9 cellular contexts compared by ENCODE assay signal in genomic region chr12:95763809-95764253, GRCh38. TPM values are rescaled to one million over a fixed set of nuclear protein-coding genes. Genes with fewer than 3 reads are reported as not detected.
DNase-seq lines count a peak whose midpoint lies in the region; ATAC-seq and TF ChIP-seq lines count a peak whose summit lies in the region.
"Had no signal": no experiment of that assay in that cellular context is flagged by ENCODE, and none has a peak within 500 bp of the region (broad histone marks: within the 10 kb centered on the region; RNA-seq: fewer than 3 reads in every experiment).

No MANE protein-coding gene starts in this region.

- ATAC-seq in heart right ventricle (peak; percentile 70 to 94 (median 90)), HG02885 (IDR thresholded peaks at IDR 0.05; ENCODE audit: poor library complexity, unreplicated experiment) (no peak)

- peaks cover 3 to 58% (median 36%) of the 10 kb centered on the region in 9 donors for H3K4me1 ChIP-seq in heart right ventricle

- peaks cover 0 to 16% (median 4%) of the 10 kb centered on the region in 11 donors for H3K9me3 ChIP-seq in heart right ventricle

- H3K27me3 ChIP-seq in heart right ventricle = no peaks in the 10 kb centered on the region

- intact Hi-C loops in heart right ventricle (cut with DNase I) = no loop called here

- no peak for TF ChIP-seq CTCF in heart right ventricle (IDR thresholded peaks at IDR 0.05)

- H3K27ac ChIP-seq in heart right ventricle = peak overlapping the region in 8 of 10 donors; percentile 1 to 68 (median 49)

- no peak overlapping the region for H3K4me3 ChIP-seq in heart right ventricle

- peak; percentile 4 for DNase-seq in stimulated activated naive CD4-positive, alpha-beta T cell treated with Interleukin-2 at 50 U/mL for 16 hours (lab: John Stamatoyannopoulos, UW)
- DNase-seq in stimulated activated naive CD4-positive, alpha-beta T cell (lab: John Stamatoyannopoulos, UW) = no peak
- peak; percentile 88 for DNase-seq in SW480 (ENCODE audit: low spot score)
- DNase-seq in heart right ventricle = peak in 1 of 2 donors; percentile 56
- DNase-seq in medulla oblongata (ENCODE audit: extremely low spot score) = no peak
- no peak for DNase-seq in T-helper 2 cell
- no peak for DNase-seq in iPS-NIHi11 (ENCODE audit: low spot score)
- DNase-seq: NCI-H1105 had no signal

- H3K36me3 ChIP-seq in heart right ventricle = peaks cover 0 to 16% (median 0%) of the 10 kb centered on the region in 9 donors

RNA-seq across cellular contexts. Expression of gene NTN4, which starts 26.7 kb away (rescaled TPM):
- total RNA-seq in heart right ventricle = 100 to 1,000 TPM in 1 of 10 donors, 10 to 100 TPM in 9; 54.7 to 105 (median 67.7) TPM
- 10 to 100 TPM; 17.9 to 27.7 TPM for polyA plus RNA-seq in heart right ventricle

Comparison
In these comparisons a context has a peak if more than half of its experiments do, and no peak if none do; other contexts are left out.
1. DNase-seq: peak in stimulated activated naive CD4-positive, alpha-beta T cell treated with Interleukin-2 at 50 U/mL for 16 hours (single experiment) and SW480 (single experiment); none in stimulated activated naive CD4-positive, alpha-beta T cell (0 of 6), medulla oblongata (single experiment), T-helper 2 cell (0 of 5) and iPS-NIHi11 (single experiment).